In genomic region chr22:50076646-50077624, GRCh38 we compare ENCODE assay signal across 28 cellular contexts. TPM values are rescaled to one million over a fixed set of nuclear protein-coding genes. Genes with fewer than 3 reads are reported as not detected.
"Had no signal": no experiment of that assay in that cellular context is flagged by ENCODE, and none has a peak within 500 bp of the region (broad histone marks: within the 10 kb centered on the region; RNA-seq: fewer than 3 reads in every experiment).

No MANE protein-coding gene starts in this region.

- DNase-seq: activated CD4-positive, alpha-beta T cell treated with anti-CD3 and anti-CD28 coated beads for 36 hours; activated CD8-positive, alpha-beta T cell treated with anti-CD3 and anti-CD28 coated beads for 36 hours; activated effector memory CD4-positive, alpha-beta T cell treated with anti-CD3 and anti-CD28 coated beads, Interleukin-2, amount 50 U/mL, for 16 hours; activated T-cell treated with anti-CD3 and anti-CD28 coated beads, Interleukin-2, amount 50 U/mL, for 48 hours; amniotic stem cell; body of pancreas; cortex of kidney; effector memory CD4-positive, alpha-beta T cell; head of caudate nucleus; immature natural killer cell; left colon; midbrain; retina; stimulated activated CD4-positive, alpha-beta T cell treated with anti-CD3 and anti-CD28 coated beads, Interleukin-15, amount 100 ng/mL, for 24 hours; stimulated activated CD4-positive, alpha-beta T cell treated with anti-CD3 and anti-CD28 coated beads, Interleukin-4, amount 100 ng/mL, for 24 hours; stimulated activated naive CD4-positive, alpha-beta T cell; tibial artery had no signal

- H3K4me1 ChIP-seq: tibial artery had no signal

- H3K9me3 Mint-ChIP-seq: activated CD8-positive, alpha-beta T cell treated with anti-CD3 and anti-CD28 coated beads for 36 hours; central memory CD8-positive, alpha-beta T cell; T-helper 1 cell treated with Interleukin-12 subunit alpha and Interleukin-12 subunit beta and Interleukin-4 antibody, amounts not matched to agents 30 μg/mL and 1 μg/mL, for 36 hours had no signal

- H3K27ac ChIP-seq: body of pancreas, epithelial cell of prostate, neutrophil, tibial artery had no signal

- H3K36me3 Mint-ChIP-seq: activated naive CD8-positive, alpha-beta T cell had no signal

- H3K36me3 ChIP-seq: tibial artery, vagina had no signal

- H3K4me3 ChIP-seq: body of pancreas, lung, tibial artery, vagina had no signal

- H3K9me3 ChIP-seq: body of pancreas, neutrophil, tibial artery, vagina had no signal

- H3K27me3 Mint-ChIP-seq: activated CD4-positive, alpha-beta T cell treated with anti-CD3 and anti-CD28 coated beads for 36 hours; activated CD8-positive, alpha-beta T cell treated with anti-CD3 and anti-CD28 coated beads for 36 hours; activated naive CD8-positive, alpha-beta T cell had no signal

- H3K4me3 Mint-ChIP-seq: activated CD4-positive, alpha-beta T cell treated with anti-CD3 and anti-CD28 coated beads for 36 hours; activated CD8-positive, alpha-beta T cell treated with anti-CD3 and anti-CD28 coated beads for 36 hours; activated naive CD8-positive, alpha-beta T cell; central memory CD8-positive, alpha-beta T cell; immature natural killer cell; T-helper 1 cell treated with Interleukin-12 subunit alpha and Interleukin-12 subunit beta and Interleukin-4 antibody, amounts not matched to agents 30 μg/mL and 1 μg/mL, for 36 hours had no signal

- H3K27me3 ChIP-seq: body of pancreas, neutrophil, vagina had no signal

- H3K27ac Mint-ChIP-seq: activated CD4-positive, alpha-beta T cell treated with anti-CD3 and anti-CD28 coated beads for 36 hours; activated CD8-positive, alpha-beta T cell treated with anti-CD3 and anti-CD28 coated beads for 36 hours; activated naive CD8-positive, alpha-beta T cell had no signal

- H3K4me1 Mint-ChIP-seq: activated CD4-positive, alpha-beta T cell treated with anti-CD3 and anti-CD28 coated beads for 36 hours; central memory CD8-positive, alpha-beta T cell had no signal

RNA-seq across cellular contexts. Expression of gene MLC1, which starts 8.3 kb away (rescaled TPM):
- total RNA-seq: activated CD4-positive, alpha-beta T cell treated with anti-CD3 and anti-CD28 coated beads for 36 hours; body of pancreas; myocyte had no signal

RNA-seq across cellular contexts. Expression of gene TTLL8, which starts 18.8 kb away (rescaled TPM):
- total RNA-seq: activated CD4-positive, alpha-beta T cell treated with anti-CD3 and anti-CD28 coated beads for 36 hours; activated CD8-positive, alpha-beta T cell treated with anti-CD3 and anti-CD28 coated beads for 36 hours; body of pancreas; frontal cortex; left colon; lung; myocyte; skeletal muscle tissue; subcutaneous adipose tissue; vagina had no signal
